Comparison of ENCODE assay signal across 8 cellular contexts in genomic region chr11:107999759-108000455, GRCh38. TPM values are rescaled to one million over a fixed set of nuclear protein-coding genes. Genes with fewer than 3 reads are reported as not detected.
DNase-seq lines count a peak whose midpoint lies in the region; ATAC-seq and TF ChIP-seq lines count a peak whose summit lies in the region.

No MANE protein-coding gene starts in this region.

- H3K4me1 Mint-ChIP-seq in activated naive CD4-positive, alpha-beta T cell treated with anti-CD3 and anti-CD28 coated beads, Interleukin-2, amount 10 ng/mL, durations not matched to agents 7 days and 5 days, result no peaks in the 10 kb centered on the region
- no peaks in the 10 kb centered on the region for H3K4me1 Mint-ChIP-seq in T-helper 2 cell treated with Interferon-gamma antibody and Interleukin-4, amounts not matched to agents 5 μg/mL and 100 μg/mL, for 36 hours (ENCODE audit: low read depth)

- H3K9me3 ChIP-seq in DOHH2 (ENCODE audit: control insufficient read depth, insufficient read depth, low read length), result no peaks in the 10 kb centered on the region

- H3K36me3 ChIP-seq in DOHH2 (ENCODE audit: control insufficient read depth, low read length), result no peaks in the 10 kb centered on the region
- no peaks in the 10 kb centered on the region for H3K36me3 ChIP-seq in kidney epithelial cell (ENCODE audit: control insufficient read depth, insufficient read depth, low read length)

- TF ChIP-seq CTCF in DOHH2 (IDR thresholded peaks at IDR 0.05; ENCODE audit: low read depth, low read length, poor library complexity, severe bottlenecking) (peak; percentile 84), kidney epithelial cell (IDR thresholded peaks at IDR 0.05; ENCODE audit: insufficient read depth, low read length, poor library complexity, severe bottlenecking) (peak; percentile 59)

- H3K9me3 Mint-ChIP-seq in activated naive CD4-positive, alpha-beta T cell treated with anti-CD3 and anti-CD28 coated beads, Interleukin-2, amount 10 ng/mL, durations not matched to agents 7 days and 5 days, result no peaks in the 10 kb centered on the region
- H3K9me3 Mint-ChIP-seq in T-helper 2 cell treated with Interferon-gamma antibody and Interleukin-4, amounts not matched to agents 5 μg/mL and 100 μg/mL, for 36 hours, result no peaks in the 10 kb centered on the region

- no peaks in the 10 kb centered on the region for H4K20me1 ChIP-seq in DOHH2 (ENCODE audit: control insufficient read depth, insufficient read depth, low read depth, low read length)

- H3K4me3 ChIP-seq in DOHH2 (ENCODE audit: low read length), result no peak overlapping the region
- H3K4me3 ChIP-seq in kidney epithelial cell (ENCODE audit: low read depth, low read length), result no peak overlapping the region

- no peak overlapping the region for H3K4me3 Mint-ChIP-seq in activated naive CD4-positive, alpha-beta T cell treated with anti-CD3 and anti-CD28 coated beads, Interleukin-2, amount 10 ng/mL, durations not matched to agents 7 days and 5 days
- no peak overlapping the region for H3K4me3 Mint-ChIP-seq in T-helper 2 cell treated with Interferon-gamma antibody and Interleukin-4, amounts not matched to agents 5 μg/mL and 100 μg/mL, for 36 hours

- H3K27me3 Mint-ChIP-seq in activated naive CD4-positive, alpha-beta T cell treated with anti-CD3 and anti-CD28 coated beads, Interleukin-2, amount 10 ng/mL, durations not matched to agents 7 days and 5 days, result peaks cover 24% of the 10 kb centered on the region
- H3K27me3 Mint-ChIP-seq in T-helper 2 cell treated with Interferon-gamma antibody and Interleukin-4, amounts not matched to agents 5 μg/mL and 100 μg/mL, for 36 hours (ENCODE audit: low read depth), result peaks cover 6% of the 10 kb centered on the region

- H3K36me3 Mint-ChIP-seq in activated naive CD4-positive, alpha-beta T cell treated with anti-CD3 and anti-CD28 coated beads, Interleukin-2, amount 10 ng/mL, durations not matched to agents 7 days and 5 days, result no peaks in the 10 kb centered on the region
- H3K36me3 Mint-ChIP-seq in T-helper 2 cell treated with Interferon-gamma antibody and Interleukin-4, amounts not matched to agents 5 μg/mL and 100 μg/mL, for 36 hours (ENCODE audit: low read depth), result no peaks in the 10 kb centered on the region

- H3K27ac Mint-ChIP-seq in activated naive CD4-positive, alpha-beta T cell treated with anti-CD3 and anti-CD28 coated beads, Interleukin-2, amount 10 ng/mL, durations not matched to agents 7 days and 5 days, result no peak overlapping the region
- H3K27ac Mint-ChIP-seq in T-helper 2 cell treated with Interferon-gamma antibody and Interleukin-4, amounts not matched to agents 5 μg/mL and 100 μg/mL, for 36 hours, result no peak overlapping the region

- peak; percentile 73 to 89 for DNase-seq in NCI-H526 (lab: John Stamatoyannopoulos, UW)
- peak; percentile 54 for DNase-seq in activated naive CD4-positive, alpha-beta T cell treated with anti-CD3 and anti-CD28 coated beads, Interleukin-2, amount 10 ng/mL, durations not matched to agents 7 days and 5 days
- peak; percentile 23 for DNase-seq in kidney epithelial cell (ENCODE audit: low read depth)
- no peak for DNase-seq in T-helper 2 cell treated with Interferon-gamma antibody and Interleukin-4, amounts not matched to agents 5 μg/mL and 100 μg/mL, for 36 hours (ENCODE audit: low spot score)

- ATAC-seq in GM19351 (IDR thresholded peaks at IDR 0.05; ENCODE audit: unreplicated experiment), result peak; percentile 100
- peak; percentile 81 for ATAC-seq in HG03378 (IDR thresholded peaks at IDR 0.05; ENCODE audit: unreplicated experiment)
- no peak for ATAC-seq in esophagus mucosa

- CTCF ChIA-PET in activated naive CD4-positive, alpha-beta T cell treated with anti-CD3 and anti-CD28 coated beads, Interleukin-2, amount 10 ng/mL, durations not matched to agents 7 days and 5 days (lab: Charles Lee), result interaction anchor here (0.6 to 1.1 kb wide), 3 partner anchors 9 to 141 kb away, joined by 3 to 4 read pairs (median 4); no protein-coding TSS in a partner anchor

- H3K4me1 ChIP-seq in DOHH2 (ENCODE audit: control insufficient read depth, low read length), result no peaks in the 10 kb centered on the region

- no peaks in the 10 kb centered on the region for H3K79me2 ChIP-seq in DOHH2 (ENCODE audit: control insufficient read depth, low read length)

- no peak overlapping the region for H3K4me2 ChIP-seq in DOHH2 (ENCODE audit: low read length)

- H3K27me3 ChIP-seq in DOHH2 (ENCODE audit: control insufficient read depth, low read length) (peaks cover 3% of the 10 kb centered on the region), kidney epithelial cell (ENCODE audit: control insufficient read depth, insufficient read depth, low read length) (no peaks in the 10 kb centered on the region)

- H3K27ac ChIP-seq in DOHH2 (ENCODE audit: low read depth, low read length), result no peak overlapping the region

- H3F3A ChIP-seq in DOHH2 (ENCODE audit: control insufficient read depth, insufficient read depth), result no peaks in the 10 kb centered on the region

- H3K9me2 ChIP-seq in DOHH2 (replicated peaks; ENCODE audit: control insufficient read depth, low read length), result no peaks in the 10 kb centered on the region

RNA-seq across cellular contexts. Expression of gene CUL5, which starts 8.8 kb away (rescaled TPM):
- total RNA-seq in kidney epithelial cell, result 26.9 and 32.7 TPM in 2 replicates
- total RNA-seq in esophagus mucosa, result 23.4 TPM
